In genomic region chr2:203191958-203192357, GRCh38 we compare ENCODE assay signal across 30 cellular contexts.
"Had no signal": no experiment of that assay in that cellular context is flagged by ENCODE, and none has a peak within 500 bp of the region (broad histone marks: within the 10 kb centered on the region; RNA-seq: fewer than 3 reads in every experiment).

No MANE protein-coding gene starts in this region.

- H3K9ac ChIP-seq: SK-N-SH had no signal

- H3K4me3 ChIP-seq: ascending aorta, cardiac muscle cell, coronary artery, MG63, Peyer's patch, SJSA1 had no signal

- H3K9me3 ChIP-seq: ascending aorta, MG63, Peyer's patch, SJSA1, SK-N-SH had no signal

- H3K4me1 Mint-ChIP-seq: activated naive CD8-positive, alpha-beta T cell treated with anti-CD3 and anti-CD28 coated beads, Interleukin-2, amount 10 ng/mL, durations not matched to agents 7 days and 5 days had no signal

- H3K4me1 ChIP-seq: ascending aorta, Peyer's patch, SJSA1 had no signal

- H3K27me3 ChIP-seq: ascending aorta, cardiac muscle cell, MG63, Peyer's patch, SJSA1 had no signal

- H3K4me3 Mint-ChIP-seq: activated CD4-positive, alpha-beta memory T cell treated with anti-CD3 and anti-CD28 coated beads for 36 hours; activated naive CD8-positive, alpha-beta T cell treated with anti-CD3 and anti-CD28 coated beads, Interleukin-2, amount 10 ng/mL, durations not matched to agents 7 days and 5 days; activated T-cell treated with anti-CD3 and anti-CD28 coated beads, Interleukin-2, amount 50 U/mL, for 24 hours; activated T-helper 1 cell treated with anti-CD3 and anti-CD28 coated beads, Interleukin-12 subunit alpha, Interleukin-12 subunit beta, Interleukin-2, Interleukin-4 antibody, amounts not matched to agents 30 ng/mL and 10 ng/mL and 1 ng/mL, durations not matched to agents 14 hours and 24 hours and 36 hours; T-helper 1 cell treated with Interleukin-12 subunit alpha and Interleukin-12 subunit beta and Interleukin-4 antibody, amounts not matched to agents 30 μg/mL and 1 μg/mL, for 36 hours; T-helper 2 cell treated with Interferon-gamma antibody and Interleukin-4, amounts not matched to agents 5 μg/mL and 100 μg/mL, for 36 hours had no signal

- DNase-seq: activated CD4-positive, alpha-beta memory T cell treated with anti-CD3 and anti-CD28 coated beads for 36 hours; activated CD4-positive, alpha-beta T cell treated with anti-CD3 and anti-CD28 coated beads for 4 hours; activated CD4-positive, alpha-beta T cell treated with anti-CD3 and anti-CD28 coated beads, Interleukin-2, amount 50 U/mL, for 1 hour; activated effector memory CD4-positive, alpha-beta T cell treated with Interleukin-2 at 50 U/mL for 16 hours; activated naive CD4-positive, alpha-beta T cell treated with anti-CD3 and anti-CD28 coated beads, Interleukin-2, amount 50 U/mL, for 16 hours; activated naive CD8-positive, alpha-beta T cell treated with anti-CD3 and anti-CD28 coated beads, Interleukin-2, amount 10 ng/mL, durations not matched to agents 7 days and 5 days; activated T-cell treated with anti-CD3 and anti-CD28 coated beads, Interleukin-2, amount 50 U/mL, for 24 hours; amygdala; Kasumi-1; KG1; MG63; MV-4-11; NCI-H1092; NCI-H187 treated with DMSO at 0.1 percent for 48 hours; NCI-H2081; NCI-H345; NCI-H524 treated with DMSO at 0.1 percent for 48 hours; NK-92 treated with Interleukin-12 subunit alpha and Interleukin-12 subunit beta, amount 100 ng/mL, for 24 hours; PC-3; Peyer's patch; RPMI8226; SHP77 treated with DMSO at 0.1 percent for 48 hours; SK-N-SH had no signal

- H3K27me3 Mint-ChIP-seq: activated CD4-positive, alpha-beta memory T cell treated with anti-CD3 and anti-CD28 coated beads for 36 hours; activated naive CD8-positive, alpha-beta T cell treated with anti-CD3 and anti-CD28 coated beads, Interleukin-2, amount 10 ng/mL, durations not matched to agents 7 days and 5 days; activated T-cell treated with anti-CD3 and anti-CD28 coated beads, Interleukin-2, amount 50 U/mL, for 24 hours had no signal

- H3K9me3 Mint-ChIP-seq: activated CD4-positive, alpha-beta memory T cell treated with anti-CD3 and anti-CD28 coated beads for 36 hours; activated naive CD8-positive, alpha-beta T cell treated with anti-CD3 and anti-CD28 coated beads, Interleukin-2, amount 10 ng/mL, durations not matched to agents 7 days and 5 days; activated T-cell treated with anti-CD3 and anti-CD28 coated beads, Interleukin-2, amount 50 U/mL, for 24 hours; activated T-helper 1 cell treated with anti-CD3 and anti-CD28 coated beads, Interleukin-12 subunit alpha, Interleukin-12 subunit beta, Interleukin-2, Interleukin-4 antibody, amounts not matched to agents 30 ng/mL and 10 ng/mL and 1 ng/mL, durations not matched to agents 14 hours and 24 hours and 36 hours; T-helper 1 cell treated with Interleukin-12 subunit alpha and Interleukin-12 subunit beta and Interleukin-4 antibody, amounts not matched to agents 30 μg/mL and 1 μg/mL, for 36 hours; T-helper 2 cell treated with Interferon-gamma antibody and Interleukin-4, amounts not matched to agents 5 μg/mL and 100 μg/mL, for 36 hours had no signal

- H3K27ac Mint-ChIP-seq: activated CD4-positive, alpha-beta memory T cell treated with anti-CD3 and anti-CD28 coated beads for 36 hours; activated naive CD8-positive, alpha-beta T cell treated with anti-CD3 and anti-CD28 coated beads, Interleukin-2, amount 10 ng/mL, durations not matched to agents 7 days and 5 days; activated T-cell treated with anti-CD3 and anti-CD28 coated beads, Interleukin-2, amount 50 U/mL, for 24 hours; activated T-helper 1 cell treated with anti-CD3 and anti-CD28 coated beads, Interleukin-12 subunit alpha, Interleukin-12 subunit beta, Interleukin-2, Interleukin-4 antibody, amounts not matched to agents 30 ng/mL and 10 ng/mL and 1 ng/mL, durations not matched to agents 14 hours and 24 hours and 36 hours; T-helper 1 cell treated with Interleukin-12 subunit alpha and Interleukin-12 subunit beta and Interleukin-4 antibody, amounts not matched to agents 30 μg/mL and 1 μg/mL, for 36 hours; T-helper 2 cell treated with Interferon-gamma antibody and Interleukin-4, amounts not matched to agents 5 μg/mL and 100 μg/mL, for 36 hours had no signal

- ATAC-seq: PC-3 had no signal
